In genomic region chr16:17306745-17307144, GRCh38 we compare ENCODE assay signal across 1 cellular context.
TF ChIP-seq lines count a peak whose summit lies in the region.

No MANE protein-coding gene starts in this region.

TF ChIP-seq in H1, 55 proteins besides CTCF, POLR2A, EP300 and RAD21:
- TF ChIP-seq CHD1 (IDR thresholded peaks at IDR 0.05; ENCODE audit: low read depth, low read length) (no peak), SP2 (IDR thresholded peaks at IDR 0.05; ENCODE audit: low read length) (no peak), POLR2AphosphoS5 (IDR thresholded peaks at IDR 0.05; ENCODE audit: low read depth, low read length) (no peak), SUZ12 (IDR thresholded peaks at IDR 0.05; ENCODE audit: low read length) (no peak), HDAC2 (IDR thresholded peaks at IDR 0.05; ENCODE audit: borderline replicate concordance in 1 of 2, low read depth in 2 of 2, low read length in 2 of 2) (no peak), SAP30 (IDR thresholded peaks at IDR 0.05; ENCODE audit: insufficient read depth, insufficient replicate concordance, low read length) (no peak), TCF12 (IDR thresholded peaks at IDR 0.05; ENCODE audit: low read depth, low read length) (no peak), SIX5 (IDR thresholded peaks at IDR 0.05; ENCODE audit: low read depth, low read length) (no peak), TAF1 (IDR thresholded peaks at IDR 0.05; ENCODE audit: low read depth, low read length) (no peak), BACH1 (IDR thresholded peaks at IDR 0.05; ENCODE audit: low read length) (no peak), RFX5 (IDR thresholded peaks at IDR 0.05; ENCODE audit: borderline replicate concordance, low read depth, low read length) (no peak), CREB1 (IDR thresholded peaks at IDR 0.05) (no peak), MAFK (IDR thresholded peaks at IDR 0.05; ENCODE audit: low read depth, low read length) (no peak), POU5F1 (IDR thresholded peaks at IDR 0.05; ENCODE audit: low read depth, low read length) (no peak), ZNF274 (IDR thresholded peaks at IDR 0.05; ENCODE audit: borderline replicate concordance, extremely low read depth, low read length) (no peak), SIRT6 (IDR thresholded peaks at IDR 0.05; ENCODE audit: low read length) (no peak), CHD7 (IDR thresholded peaks at IDR 0.05; ENCODE audit: insufficient replicate concordance, low read length) (no peak), FOSL1 (IDR thresholded peaks at IDR 0.05; ENCODE audit: insufficient read depth, low read depth, low read length) (no peak), JUN (IDR thresholded peaks at IDR 0.05; ENCODE audit: low read depth, low read length) (no peak)
